Comparison of ENCODE assay signal across 8 cellular contexts in genomic region chr13:31424130-31424729, GRCh38.
A peak's percentile ranks its signal among the peaks of the same experiment; 100 is the strongest.
DNase-seq lines count a peak whose midpoint lies in the region; ATAC-seq, FAIRE-seq and TF ChIP-seq lines count a peak whose summit lies in the region.

No MANE protein-coding gene starts in this region.

- TF ChIP-seq EP300 in HepG2 (IDR thresholded peaks at IDR 0.05; ENCODE audit: low read depth in 2 of 2, low read length in 2 of 2) (no peak), HepG2 (CRISPR knock-in tag; IDR thresholded peaks at IDR 0.05; ENCODE audit: borderline replicate concordance) (no peak)

- no peaks in the 10 kb centered on the region for H3K9me3 Mint-ChIP-seq in chondrocyte (ENCODE audit: low read depth)

- no peak overlapping the region for H3K9ac ChIP-seq in HepG2 (ENCODE audit: insufficient read depth, low read depth, low read length)

- no peak overlapping the region for H3K4me2 ChIP-seq in HepG2 (ENCODE audit: low read depth, low read length)

- TF ChIP-seq CTCF in WERI-Rb-1 (IDR thresholded peaks at IDR 0.05; ENCODE audit: low read depth, low read length) (peak; percentile 80), chondrocyte (IDR thresholded peaks at IDR 0.05) (peak; percentile 98), HepG2 (CRISPR knock-in tag; IDR thresholded peaks at IDR 0.05) (peak; percentile 92)

- H4K20me1 ChIP-seq in HepG2 (ENCODE audit: insufficient read depth, low read length) = no peaks in the 10 kb centered on the region

- no peak for TF ChIP-seq POLR2A in HepG2 (IDR thresholded peaks at IDR 0.05; ENCODE audit: insufficient read depth in 1 of 2, low read depth in 2 of 2, low read length in 2 of 2)

- no TSS peak for BruUV-seq in HepG2 (replicated peaks; lab: Mats Ljungman, UMichigan)

- in situ Hi-C loops in HepG2 (cut with HindIII; ENCODE audit: extremely low pct_ligation_motif_present, low pct_unique_long_range_greater_than_20kb) = loop anchor here (5.0 kb wide), 2 partner anchors 187 to 252 kb away; no protein-coding TSS in a partner anchor

- no peak overlapping the region for H3K4me3 ChIP-seq in WERI-Rb-1 (ENCODE audit: low read depth, low read length)
- no peak overlapping the region for H3K4me3 ChIP-seq in HepG2 (replicated peaks in 1 of 3; ENCODE audit: insufficient read depth in 1 of 3, low read depth in 2 of 3, low read length in 3 of 3)

- H3K79me2 ChIP-seq in HepG2 (ENCODE audit: insufficient read depth, low read length) = no peaks in the 10 kb centered on the region

- H3K4me1 Mint-ChIP-seq in chondrocyte (ENCODE audit: low read depth) = no peaks in the 10 kb centered on the region

- no peak overlapping the region for H2AFZ ChIP-seq in HepG2 (ENCODE audit: low read length)

- POLR2A ChIA-PET in HepG2 (lab: Yijun Ruan, JAX) = no interaction called here

- under 1% methylated on average over 6 of the region's 6 CpGs for WGBS in HepG2 (ENCODE audit: low lambda C conversion rate)

- CTCF ChIA-PET in HepG2 (lab: Yijun Ruan, JAX; ENCODE audit: low intra/inter-chr PET ratio, low total read pairs) = interaction anchor here (1.0 to 2.5 kb wide), 4 partner anchors 188 to 251 kb away, joined by 3 to 17 read pairs (median 7); partner anchors contain the start of gene B3GLCT

- DNase-seq in Ammon's horn (ENCODE audit: low spot score) (peak; percentile 85), NCI-H2171 (lab: John Stamatoyannopoulos, UW) (peak; percentile 3), WERI-Rb-1 (peak; percentile 60), chondrocyte (ENCODE audit: low spot score) (no peak), HepG2 (ENCODE audit: low spot score) (peak; percentile 64)
- peak in 2 of 3 experiments; percentile 21 to 57 for DNase-seq in stimulated activated CD4-positive, alpha-beta T cell treated with anti-CD3 and anti-CD28 coated beads, TNF-alpha, amount 100 ng/mL, for 24 hours (ENCODE audit: low read depth in 3 of 3)

- no peak overlapping the region for H3K4me3 Mint-ChIP-seq in chondrocyte (ENCODE audit: unreplicated experiment)

- H3K27ac ChIP-seq in WERI-Rb-1 (no peak overlapping the region), HepG2 (ENCODE audit: extremely low read length, insufficient read depth, low read length) (no peak overlapping the region)

- TF ChIP-seq RAD21 in HepG2 (CRISPR knock-in tag; IDR thresholded peaks at IDR 0.05) = no peak; the same call in 1 of the 2 replicates

- peak; percentile 99 for ATAC-seq in GM18868 (IDR thresholded peaks at IDR 0.05; ENCODE audit: unreplicated experiment)
- ATAC-seq in HG03060 (IDR thresholded peaks at IDR 0.05; ENCODE audit: low read depth, unreplicated experiment) = peak; percentile 52
- ATAC-seq in HepG2 = peak; percentile 100

- FAIRE-seq in HepG2 (lab: Jason Lieb, UNC) = peak; percentile 87

- H3K9me3 ChIP-seq in WERI-Rb-1 (ENCODE audit: severe bottlenecking) (no peaks in the 10 kb centered on the region), HepG2 (ENCODE audit: low read length) (no peaks in the 10 kb centered on the region)

- no peaks in the 10 kb centered on the region for H3K36me3 Mint-ChIP-seq in chondrocyte (ENCODE audit: low read depth)

- H3K4me1 ChIP-seq in HepG2 (ENCODE audit: insufficient read depth, low read length) = no peaks in the 10 kb centered on the region

- intact Hi-C loops in HepG2 (cut with micrococcal nuclease; ENCODE audit: unreplicated experiment) = loop anchor here (1.0 kb wide), 3 partner anchors 188 to 250 kb away; no protein-coding TSS in a partner anchor

- H3K27me3 ChIP-seq in WERI-Rb-1 (ENCODE audit: insufficient read depth, low read depth, severe bottlenecking) (no peaks in the 10 kb centered on the region), HepG2 (ENCODE audit: control insufficient read depth in 1 of 2, insufficient read depth in 2 of 2, low read length in 2 of 2) (peaks cover 0 to 2% of the 10 kb centered on the region in 2 experiments; a peak in 1 of 5 replicates)

- H3K27ac Mint-ChIP-seq in chondrocyte (ENCODE audit: unreplicated experiment) = no peak overlapping the region

- H3K36me3 ChIP-seq in WERI-Rb-1 (no peaks in the 10 kb centered on the region), HepG2 (replicated peaks in 1 of 2; ENCODE audit: control insufficient read depth in 1 of 2, insufficient read depth in 2 of 2, low read length in 2 of 2) (no peaks in the 10 kb centered on the region)

- H3K27me3 Mint-ChIP-seq in chondrocyte (ENCODE audit: low read depth) = peaks cover 21% of the 10 kb centered on the region

TF ChIP-seq in HepG2, 621 proteins besides CTCF, POLR2A, EP300 and RAD21:
- TF ChIP-seq STAG1 (CRISPR knock-in tag; IDR thresholded peaks at IDR 0.05) (peak; percentile 87), ZNF768 (CRISPR knock-in tag; IDR thresholded peaks at IDR 0.05) (peak; percentile 84), XRCC5 (optimal IDR thresholded peaks at IDR 0.05; ENCODE audit: low read length) (peak; percentile 81), PTBP1 (IDR thresholded peaks at IDR 0.05; ENCODE audit: low read depth, low read length, poor library complexity, severe bottlenecking) (no peak), ZNF34 (CRISPR knock-in tag; IDR thresholded peaks at IDR 0.05; ENCODE audit: borderline replicate concordance) (no peak), CBX2 (IDR thresholded peaks at IDR 0.05; ENCODE audit: low read depth, low read length) (no peak), CBX2 (CRISPR knock-in tag; IDR thresholded peaks at IDR 0.05; ENCODE audit: low read depth) (no peak), KDM2A (CRISPR knock-in tag; IDR thresholded peaks at IDR 0.05; ENCODE audit: borderline replicate concordance, low read depth) (peak; percentile 52; the same call in 1 of the 2 replicates), ZBTB42 (CRISPR knock-in tag; IDR thresholded peaks at IDR 0.05) (no peak), THAP8 (CRISPR knock-in tag; IDR thresholded peaks at IDR 0.05; ENCODE audit: borderline replicate concordance) (no peak), ZFP90 (CRISPR knock-in tag; IDR thresholded peaks at IDR 0.05; ENCODE audit: borderline replicate concordance) (no peak), SMC3 (IDR thresholded peaks at IDR 0.05; ENCODE audit: low read length) (peak; percentile 74)
